8 cellular contexts compared by ENCODE assay signal in the genomic region with DNA sequence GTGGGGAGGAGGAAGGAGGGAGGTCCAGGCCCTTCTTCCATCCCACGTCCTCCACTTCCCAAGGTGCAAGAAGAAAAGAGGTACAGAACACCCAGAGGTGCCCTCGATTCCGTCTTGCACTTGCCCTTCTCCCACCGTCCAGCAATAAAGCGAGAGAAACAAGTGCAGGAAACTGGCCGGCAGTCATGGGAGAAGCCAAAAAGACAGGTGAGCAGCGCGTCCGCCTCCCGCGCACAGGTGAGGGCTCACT. TPM values are rescaled to one million over a fixed set of nuclear protein-coding genes. Genes with fewer than 3 reads are reported as not detected.
DNase-seq lines count a peak whose midpoint lies in the region; TF ChIP-seq lines count a peak whose summit lies in the region.

No MANE protein-coding gene starts in this region.

- H3K4me3 ChIP-seq in GM23248, result peak overlapping the region; percentile 74
- peak overlapping the region; percentile 73 for H3K4me3 ChIP-seq in fibroblast of pulmonary artery (replicated peaks; ENCODE audit: low read depth, low read length)
- peak overlapping the region; percentile 94 for H3K4me3 ChIP-seq in skeletal muscle satellite cell (ENCODE audit: low read length)

- H3K4me2 ChIP-seq in GM23248 (ENCODE audit: unreplicated experiment) (peak overlapping the region; percentile 82), skeletal muscle satellite cell (ENCODE audit: low read length) (peak overlapping the region; percentile 97)

- peaks cover 24% of the 10 kb centered on the region for H3F3A ChIP-seq in GM23248 (ENCODE audit: insufficient read depth)

- H3K4me1 ChIP-seq in GM23248 (ENCODE audit: insufficient read depth), result peaks cover 19% of the 10 kb centered on the region
- peaks cover 32% of the 10 kb centered on the region for H3K4me1 ChIP-seq in skeletal muscle satellite cell (ENCODE audit: control insufficient read depth, insufficient read depth, low read length)

- no peak for TF ChIP-seq CTCF in RWPE1 (conservative IDR thresholded peaks at IDR 0.05; ENCODE audit: low read depth)
- no peak for TF ChIP-seq CTCF in fibroblast of pulmonary artery (IDR thresholded peaks at IDR 0.05; ENCODE audit: low read length, missing control alignments)

- no peaks in the 10 kb centered on the region for H4K20me1 ChIP-seq in GM23248 (ENCODE audit: insufficient read depth)

- 0 to 2% methylated on average over 11 of the region's 11 CpGs for WGBS in GM23248 (ENCODE audit: low coverage in 1 of 2, low lambda C conversion rate in 2 of 2, missing lambda C conversion rate in 2 of 2), 2 experiments

- H3K36me3 ChIP-seq in GM23248 (ENCODE audit: low read depth), result no peaks in the 10 kb centered on the region
- no peaks in the 10 kb centered on the region for H3K36me3 ChIP-seq in skeletal muscle satellite cell (ENCODE audit: insufficient read depth, low read length)

- H3K79me2 ChIP-seq in GM23248 (ENCODE audit: insufficient read depth), result no peaks in the 10 kb centered on the region

- DNase-seq in GM23248, result no peak
- no peak for DNase-seq in RWPE1 (ENCODE audit: low spot score)
- DNase-seq in fibroblast of pulmonary artery (ENCODE audit: low read depth), result no peak
- DNase-seq in AML-193 (lab: John Stamatoyannopoulos, UW), result no peak
- DNase-seq in activated effector memory CD4-positive, alpha-beta T cell treated with anti-CD3 and anti-CD28 coated beads, Interleukin-2, amount 50 U/mL, for 16 hours, result no peak
- no peak for DNase-seq in amniotic stem cell (lab: John Stamatoyannopoulos, UW)
- DNase-seq in retina, result no peak

- H3K9me3 ChIP-seq in GM23248 (ENCODE audit: low read depth), result no peaks in the 10 kb centered on the region
- no peaks in the 10 kb centered on the region for H3K9me3 ChIP-seq in skeletal muscle satellite cell (replicated peaks; ENCODE audit: low read length)

- CTCF ChIA-PET in RWPE1 (lab: Yijun Ruan, JAX), result interaction anchor here (0.6 to 1.0 kb wide), 4 partner anchors 17 to 98 kb away, joined by 3 to 4 read pairs (median 3); partner anchors contain the start of gene CUEDC2

- H3K9ac ChIP-seq in GM23248 (peak overlapping the region; percentile 74), skeletal muscle satellite cell (ENCODE audit: low read depth, low read length) (peak overlapping the region; percentile 65)

- in situ Hi-C loops in GM23248 (cut with MboI), result no loop called here

- H3K27ac ChIP-seq in GM23248 (no peak overlapping the region), RWPE1 (peak overlapping the region; percentile 88)

- H3K27me3 ChIP-seq in GM23248 (replicated peaks; ENCODE audit: insufficient read depth) (no peaks in the 10 kb centered on the region), skeletal muscle satellite cell (ENCODE audit: control insufficient read depth, insufficient read depth, low read length) (no peaks in the 10 kb centered on the region)

- POLR2A ChIA-PET in RWPE1 (lab: Yijun Ruan, JAX; ENCODE audit: low non-redundant PET), result interaction anchor here (0.7 to 2.4 kb wide), 5 partner anchors 9 to 29 kb away, joined by 3 to 12 read pairs (median 9); partner anchors contain the start of genes CUEDC2 and FBXL15

- peak overlapping the region; percentile 90 for H2AFZ ChIP-seq in GM23248

- H3K9me2 ChIP-seq in GM23248 (ENCODE audit: insufficient read depth), result no peaks in the 10 kb centered on the region

RNA-seq across cellular contexts. Expression of gene C10orf95, which starts 1.3 kb away (rescaled TPM):
- not detected in 2 replicates for total RNA-seq in GM23248 (2014; rRNA removed; shearing (Covaris generic))
- polyA plus RNA-seq in GM23248 (2016; fragmentation: Nextera tagmentation; extraction: Ambion mirVana), result not detected in 2 replicates
- total RNA-seq in skeletal muscle satellite cell (2012; rRNA removed), result not detected in 2 replicates

RNA-seq across cellular contexts. Expression of gene CUEDC2, which starts 17.7 kb away (rescaled TPM):
- total RNA-seq in GM23248 (2014; rRNA removed; shearing (Covaris generic)), result 54.1 and 58.8 TPM in 2 replicates
- polyA plus RNA-seq in GM23248 (2016; fragmentation: Nextera tagmentation; extraction: Ambion mirVana), result 85.9 and 87.6 TPM in 2 replicates
- total RNA-seq in skeletal muscle satellite cell (2012; rRNA removed), result 37.3 and 43.2 TPM in 2 replicates

RNA-seq across cellular contexts. Expression of gene FBXL15, which starts 29.4 kb away (rescaled TPM):
- 23.1 and 23.6 TPM in 2 replicates for total RNA-seq in GM23248 (2014; rRNA removed; shearing (Covaris generic))
- polyA plus RNA-seq in GM23248 (2016; fragmentation: Nextera tagmentation; extraction: Ambion mirVana), result 17.7 and 19.8 TPM in 2 replicates
- total RNA-seq in skeletal muscle satellite cell (2012; rRNA removed), result 9.2 and 11.9 TPM in 2 replicates

RNA-seq across cellular contexts. Expression of gene PSD, which starts 31.5 kb away (rescaled TPM):
- 1.0 and 11.3 TPM in 2 replicates for total RNA-seq in GM23248 (2014; rRNA removed; shearing (Covaris generic))
- polyA plus RNA-seq in GM23248 (2016; fragmentation: Nextera tagmentation; extraction: Ambion mirVana), result 0.95 and 1.8 TPM in 2 replicates
- total RNA-seq in skeletal muscle satellite cell (2012; rRNA removed), result 0.87 and 5.8 TPM in 2 replicates

RNA-seq across cellular contexts. Expression of gene ACTR1A, which starts 52.5 kb away (rescaled TPM):
- total RNA-seq in GM23248 (2014; rRNA removed; shearing (Covaris generic)), result 109 and 134 TPM in 2 replicates
- polyA plus RNA-seq in GM23248 (2016; fragmentation: Nextera tagmentation; extraction: Ambion mirVana), result 127 and 134 TPM in 2 replicates
- total RNA-seq in skeletal muscle satellite cell (2012; rRNA removed), result 88.2 and 98.9 TPM in 2 replicates
